In the genomic region with DNA sequence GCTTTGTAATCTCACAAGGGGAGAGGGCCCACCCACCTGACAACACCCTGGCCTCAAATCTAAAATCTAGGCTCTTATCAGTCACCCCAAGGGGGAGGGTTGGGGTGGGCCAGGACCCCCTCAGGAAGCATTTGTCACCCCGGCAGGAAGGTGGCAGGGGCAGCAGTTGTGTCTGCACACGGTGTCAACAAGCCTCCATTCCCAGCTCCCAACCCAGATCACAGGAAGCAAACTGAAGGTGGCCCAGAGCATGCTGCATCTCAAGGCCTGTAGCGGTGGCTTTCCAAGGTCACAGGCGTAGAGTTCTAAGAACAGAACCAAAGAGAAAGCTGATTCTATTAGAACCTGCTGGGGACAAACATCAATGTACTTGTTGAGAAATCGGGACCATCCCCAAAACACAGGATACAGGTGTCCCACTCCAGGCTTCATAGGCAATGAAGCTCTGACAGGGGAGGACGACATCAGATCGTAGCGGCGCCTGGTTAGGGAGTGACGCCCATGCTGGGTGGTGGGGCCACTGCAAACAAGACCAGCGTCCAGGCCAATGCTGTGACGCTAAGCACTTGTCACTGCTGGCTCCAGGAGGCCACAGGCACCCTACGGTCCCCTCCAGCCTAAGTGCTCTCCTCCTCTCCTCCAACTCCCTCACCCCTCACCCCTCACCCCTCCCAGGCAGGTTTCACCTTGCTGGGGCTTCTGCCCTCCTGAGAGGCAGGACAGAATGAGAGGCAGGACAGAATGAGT, we compare ENCODE assay signal across 15 cellular contexts. TPM values are rescaled to one million over a fixed set of nuclear protein-coding genes. Genes with fewer than 3 reads are reported as not detected.
A peak's percentile ranks its signal among the peaks of the same experiment; 100 is the strongest.
DNase-seq lines count a peak whose midpoint lies in the region; ATAC-seq and TF ChIP-seq lines count a peak whose summit lies in the region.
"Had no signal": no experiment of that assay in that cellular context is flagged by ENCODE, and none has a peak within 500 bp of the region (broad histone marks: within the 10 kb centered on the region; RNA-seq: fewer than 3 reads in every experiment).

No MANE protein-coding gene starts in this region.

- peak overlapping the region; percentile 23 for H3K27ac Mint-ChIP-seq in activated T-cell treated with anti-CD3 and anti-CD28 coated beads, Interleukin-2, amount 50 U/mL, for 24 hours
- H3K27ac Mint-ChIP-seq in activated naive CD4-positive, alpha-beta T cell treated with anti-CD3 and anti-CD28 coated beads, Interleukin-2, amount 10 ng/mL, durations not matched to agents 7 days and 5 days, result no peak overlapping the region

- H3K27me3 Mint-ChIP-seq in activated T-cell treated with anti-CD3 and anti-CD28 coated beads, Interleukin-2, amount 50 U/mL, for 24 hours, result no peaks in the 10 kb centered on the region
- no peaks in the 10 kb centered on the region for H3K27me3 Mint-ChIP-seq in activated naive CD4-positive, alpha-beta T cell treated with anti-CD3 and anti-CD28 coated beads, Interleukin-2, amount 10 ng/mL, durations not matched to agents 7 days and 5 days

- H3K9me3 Mint-ChIP-seq in activated T-cell treated with anti-CD3 and anti-CD28 coated beads, Interleukin-2, amount 50 U/mL, for 24 hours, result no peaks in the 10 kb centered on the region
- H3K9me3 Mint-ChIP-seq in activated naive CD4-positive, alpha-beta T cell treated with anti-CD3 and anti-CD28 coated beads, Interleukin-2, amount 10 ng/mL, durations not matched to agents 7 days and 5 days, result no peaks in the 10 kb centered on the region

- H3K27ac ChIP-seq in caudate nucleus (ENCODE audit: low read depth, low read length) (peak overlapping the region; percentile 58), spleen (peak overlapping the region in 6 of 8 donors; percentile 20 to 81 (median 76))
- H3K27ac ChIP-seq: parathyroid adenoma, vagina had no signal

- TF ChIP-seq CTCF in spleen (IDR thresholded peaks at IDR 0.05 in 8 of 11, conservative IDR thresholded peaks at IDR 0.05 in 3 of 11), result no peak

- intact Hi-C loops in spleen (cut with DNase I; ENCODE audit: low total_unique reads), result loop anchor here (10.0 kb wide), 1 partner anchor 50 kb away; a partner anchor contains a TSS

- H3K27me3 ChIP-seq in spleen (replicated peaks in 1 of 7), result no peaks in the 10 kb centered on the region
- H3K27me3 ChIP-seq: vagina had no signal

- peaks cover 0 to 5% (median 0%) of the 10 kb centered on the region in 6 donors for H3K36me3 ChIP-seq in spleen
- H3K36me3 ChIP-seq: vagina had no signal

- H3K4me1 Mint-ChIP-seq in activated T-cell treated with anti-CD3 and anti-CD28 coated beads, Interleukin-2, amount 50 U/mL, for 24 hours (ENCODE audit: low read depth), result peaks cover 89% of the 10 kb centered on the region
- peaks cover 64% of the 10 kb centered on the region for H3K4me1 Mint-ChIP-seq in activated naive CD4-positive, alpha-beta T cell treated with anti-CD3 and anti-CD28 coated beads, Interleukin-2, amount 10 ng/mL, durations not matched to agents 7 days and 5 days

- peaks cover 48 to 100% (median 91%) of the 10 kb centered on the region in 6 donors for H3K4me1 ChIP-seq in spleen

- H3K4me3 Mint-ChIP-seq in activated T-cell treated with anti-CD3 and anti-CD28 coated beads, Interleukin-2, amount 50 U/mL, for 24 hours, result no peak overlapping the region
- H3K4me3 Mint-ChIP-seq in activated naive CD4-positive, alpha-beta T cell treated with anti-CD3 and anti-CD28 coated beads, Interleukin-2, amount 10 ng/mL, durations not matched to agents 7 days and 5 days, result no peak overlapping the region

- WGBS in spleen, 5 donors, result 59 to 71% (median 64%) methylated on average over 12 to 13 of the region's 13 CpGs

- TF ChIP-seq POLR2A in spleen (IDR thresholded peaks at IDR 0.05), result no peak

- CTCF ChIA-PET in activated naive CD4-positive, alpha-beta T cell treated with anti-CD3 and anti-CD28 coated beads, Interleukin-2, amount 10 ng/mL, durations not matched to agents 7 days and 5 days (lab: Charles Lee), result interaction anchor here (0.6 kb wide), 1 partner anchor 19 kb away, joined by 3 read pairs; no protein-coding TSS in a partner anchor

- no peaks in the 10 kb centered on the region for H3K9me3 ChIP-seq in spleen
- H3K9me3 ChIP-seq: vagina had no signal

- H3K36me3 Mint-ChIP-seq in activated T-cell treated with anti-CD3 and anti-CD28 coated beads, Interleukin-2, amount 50 U/mL, for 24 hours (ENCODE audit: low read depth), result peaks cover 4% of the 10 kb centered on the region
- H3K36me3 Mint-ChIP-seq in activated naive CD4-positive, alpha-beta T cell treated with anti-CD3 and anti-CD28 coated beads, Interleukin-2, amount 10 ng/mL, durations not matched to agents 7 days and 5 days, result peaks cover 18% of the 10 kb centered on the region

- no peak for ATAC-seq in GM21423 (IDR thresholded peaks at IDR 0.05; ENCODE audit: unreplicated experiment)

- peak; percentile 34 for DNase-seq in activated T-cell treated with anti-CD3 and anti-CD28 coated beads, Interleukin-2, amount 50 U/mL, for 24 hours
- DNase-seq in activated T-cell treated with anti-CD3 and anti-CD28 coated beads for 4 hours (no peak), NCI-H510A treated with DMSO at 0.1 percent for 48 hours (lab: John Stamatoyannopoulos, UW) (peak; percentile 65), caudate nucleus (lab: John Stamatoyannopoulos, UW) (no peak), spleen (no peak), NCI-H345 (lab: John Stamatoyannopoulos, UW) (no peak)
- no peak for DNase-seq in activated naive CD4-positive, alpha-beta T cell treated with anti-CD3 and anti-CD28 coated beads, Interleukin-2, amount 10 ng/mL, durations not matched to agents 7 days and 5 days
- DNase-seq: activated CD8-positive, alpha-beta memory T cell treated with anti-CD3 and anti-CD28 coated beads for 24 hours; amniotic stem cell; DMS79; mammary epithelial cell; NCI-H446 had no signal

- H3K4me3 ChIP-seq in spleen, result no peak overlapping the region
- H3K4me3 ChIP-seq: vagina had no signal

RNA-seq across cellular contexts. Expression of a gene that starts 52.9 kb away (rescaled TPM):
- total RNA-seq in spleen, result 100 to 1,000 TPM in 6 of 7 donors, 10 to 100 TPM in 1; 96.4 to 136 (median 107) TPM
- 10 to 100 TPM; 23.2 to 38.4 (median 29.8) TPM for polyA plus RNA-seq in spleen

Comparison
In these comparisons a context has a peak if more than half of its experiments do, and no peak if none do; other contexts are left out.
1. DNase-seq: peak in activated T-cell treated with anti-CD3 and anti-CD28 coated beads, Interleukin-2, amount 50 U/mL, for 24 hours (single experiment) and NCI-H510A treated with DMSO at 0.1 percent for 48 hours (single experiment); none in activated T-cell treated with anti-CD3 and anti-CD28 coated beads for 4 hours (single experiment), caudate nucleus (0 of 61), spleen (single experiment), NCI-H345 (single experiment) and activated naive CD4-positive, alpha-beta T cell treated with anti-CD3 and anti-CD28 coated beads, Interleukin-2, amount 10 ng/mL, durations not matched to agents 7 days and 5 days (single experiment).